In the genomic region with DNA sequence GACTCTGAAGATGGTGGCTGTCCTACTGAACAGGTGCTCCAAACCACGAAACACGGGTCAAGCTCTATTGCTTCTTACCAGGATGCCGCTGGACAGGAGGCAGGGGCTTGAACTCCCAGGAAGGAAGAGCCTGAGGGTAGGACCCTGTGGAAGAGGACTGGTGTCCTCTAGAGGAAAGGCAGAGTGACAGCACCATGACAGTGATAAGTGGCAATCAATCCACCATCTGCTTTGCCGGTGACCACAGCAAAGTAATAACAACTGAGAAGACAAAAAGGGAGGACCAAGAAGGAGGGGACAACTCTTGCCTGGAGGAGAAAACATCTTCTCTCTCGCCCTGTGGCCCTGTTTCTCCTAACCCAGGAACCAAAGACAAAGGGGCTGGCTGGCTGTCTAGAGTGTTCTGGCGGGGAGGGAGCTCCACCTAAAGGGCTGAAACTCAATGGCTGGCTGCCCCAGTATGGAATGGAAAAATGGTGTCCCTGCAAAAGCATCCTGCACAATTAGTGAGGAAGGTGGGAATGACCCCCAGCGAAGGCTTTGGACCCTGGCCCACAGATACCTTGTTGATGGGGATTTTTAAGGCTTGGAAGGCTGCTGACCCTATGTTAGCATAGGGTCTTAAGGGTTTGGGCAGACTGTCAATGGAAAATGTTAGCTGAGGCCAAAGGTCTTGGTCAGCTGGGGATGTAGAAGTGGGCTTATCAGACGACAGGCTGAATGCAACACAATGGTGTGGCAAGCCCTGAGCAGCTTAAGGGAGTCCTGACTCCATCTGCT, we compare ENCODE assay signal across 1 cellular context.
TF ChIP-seq lines count a peak whose summit lies in the region.

No MANE protein-coding gene starts in this region.

TF ChIP-seq in HepG2, 621 proteins besides CTCF, POLR2A, EP300 and RAD21 (continued from another document and continues in another):
- TF ChIP-seq, protein P1, sequence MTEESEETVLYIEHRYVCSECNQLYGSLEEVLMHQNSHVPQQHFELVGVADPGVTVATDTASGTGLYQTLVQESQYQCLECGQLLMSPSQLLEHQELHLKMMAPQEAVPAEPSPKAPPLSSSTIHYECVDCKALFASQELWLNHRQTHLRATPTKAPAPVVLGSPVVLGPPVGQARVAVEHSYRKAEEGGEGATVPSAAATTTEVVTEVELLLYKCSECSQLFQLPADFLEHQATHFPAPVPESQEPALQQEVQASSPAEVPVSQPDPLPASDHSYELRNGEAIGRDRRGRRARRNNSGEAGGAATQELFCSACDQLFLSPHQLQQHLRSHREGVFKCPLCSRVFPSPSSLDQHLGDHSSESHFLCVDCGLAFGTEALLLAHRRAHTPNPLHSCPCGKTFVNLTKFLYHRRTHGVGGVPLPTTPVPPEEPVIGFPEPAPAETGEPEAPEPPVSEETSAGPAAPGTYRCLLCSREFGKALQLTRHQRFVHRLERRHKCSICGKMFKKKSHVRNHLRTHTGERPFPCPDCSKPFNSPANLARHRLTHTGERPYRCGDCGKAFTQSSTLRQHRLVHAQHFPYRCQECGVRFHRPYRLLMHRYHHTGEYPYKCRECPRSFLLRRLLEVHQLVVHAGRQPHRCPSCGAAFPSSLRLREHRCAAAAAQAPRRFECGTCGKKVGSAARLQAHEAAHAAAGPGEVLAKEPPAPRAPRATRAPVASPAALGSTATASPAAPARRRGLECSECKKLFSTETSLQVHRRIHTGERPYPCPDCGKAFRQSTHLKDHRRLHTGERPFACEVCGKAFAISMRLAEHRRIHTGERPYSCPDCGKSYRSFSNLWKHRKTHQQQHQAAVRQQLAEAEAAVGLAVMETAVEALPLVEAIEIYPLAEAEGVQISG (CRISPR knock-in tag; IDR thresholded peaks at IDR 0.05) = no peak
- TF ChIP-seq ZSCAN30 (CRISPR knock-in tag; IDR thresholded peaks at IDR 0.05) = peak; percentile 97
- TF ChIP-seq, protein P2, sequence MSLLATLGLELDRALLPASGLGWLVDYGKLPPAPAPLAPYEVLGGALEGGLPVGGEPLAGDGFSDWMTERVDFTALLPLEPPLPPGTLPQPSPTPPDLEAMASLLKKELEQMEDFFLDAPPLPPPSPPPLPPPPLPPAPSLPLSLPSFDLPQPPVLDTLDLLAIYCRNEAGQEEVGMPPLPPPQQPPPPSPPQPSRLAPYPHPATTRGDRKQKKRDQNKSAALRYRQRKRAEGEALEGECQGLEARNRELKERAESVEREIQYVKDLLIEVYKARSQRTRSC (CRISPR knock-in tag; IDR thresholded peaks at IDR 0.05; ENCODE audit: low read depth) = no peak
- TF ChIP-seq SP140L (CRISPR knock-in tag; IDR thresholded peaks at IDR 0.05; ENCODE audit: borderline replicate concordance) = 0 out of 2 replicates have a peak, but pooled peaks have one; percentile 31
- TF ChIP-seq ZNF530 (CRISPR knock-in tag; IDR thresholded peaks at IDR 0.05; ENCODE audit: low read depth) = no peak
- TF ChIP-seq, protein P3, sequence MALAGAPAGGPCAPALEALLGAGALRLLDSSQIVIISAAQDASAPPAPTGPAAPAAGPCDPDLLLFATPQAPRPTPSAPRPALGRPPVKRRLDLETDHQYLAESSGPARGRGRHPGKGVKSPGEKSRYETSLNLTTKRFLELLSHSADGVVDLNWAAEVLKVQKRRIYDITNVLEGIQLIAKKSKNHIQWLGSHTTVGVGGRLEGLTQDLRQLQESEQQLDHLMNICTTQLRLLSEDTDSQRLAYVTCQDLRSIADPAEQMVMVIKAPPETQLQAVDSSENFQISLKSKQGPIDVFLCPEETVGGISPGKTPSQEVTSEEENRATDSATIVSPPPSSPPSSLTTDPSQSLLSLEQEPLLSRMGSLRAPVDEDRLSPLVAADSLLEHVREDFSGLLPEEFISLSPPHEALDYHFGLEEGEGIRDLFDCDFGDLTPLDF (CRISPR knock-in tag; IDR thresholded peaks at IDR 0.05) = no peak
- 0 out of 2 replicates have a peak, but pooled peaks have one; percentile 36 for TF ChIP-seq ZNF782 (CRISPR knock-in tag; IDR thresholded peaks at IDR 0.05; ENCODE audit: borderline replicate concordance)
- TF ChIP-seq NONO (IDR thresholded peaks at IDR 0.05) = no peak
- TF ChIP-seq NONO (CRISPR knock-in tag; conservative IDR thresholded peaks at IDR 0.05) = peak; percentile 69; the same call in 1 of the 2 replicates
- peak; percentile 31; the same call in 1 of the 2 replicates for TF ChIP-seq RXRB (CRISPR knock-in tag; IDR thresholded peaks at IDR 0.05; ENCODE audit: borderline replicate concordance)
- TF ChIP-seq ZNF337 (CRISPR knock-in tag; IDR thresholded peaks at IDR 0.05; ENCODE audit: borderline replicate concordance, low read depth) = no peak
- TF ChIP-seq POLR2AphosphoS2 (IDR thresholded peaks at IDR 0.05; ENCODE audit: low read depth, low read length) = no peak
- TF ChIP-seq, protein P4, sequence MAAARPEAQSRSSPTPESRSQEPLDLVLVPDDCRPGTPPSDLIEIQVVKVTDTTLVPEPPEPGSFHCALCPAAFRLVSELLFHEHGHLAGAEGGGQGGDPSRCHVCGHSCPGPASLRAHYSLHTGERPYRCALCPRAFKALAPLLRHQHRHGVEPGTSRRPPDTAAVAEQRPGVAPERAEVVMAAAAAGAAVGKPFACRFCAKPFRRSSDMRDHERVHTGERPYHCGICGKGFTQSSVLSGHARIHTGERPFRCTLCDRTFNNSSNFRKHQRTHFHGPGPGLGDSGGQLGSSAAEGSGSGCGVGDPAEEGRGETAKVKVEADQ (CRISPR knock-in tag; IDR thresholded peaks at IDR 0.05; ENCODE audit: borderline replicate concordance) = 0 out of 2 replicates have a peak, but pooled peaks have one; percentile 55
- peak; percentile 50; the same call in 1 of the 2 replicates for TF ChIP-seq KDM5B (CRISPR knock-in tag; IDR thresholded peaks at IDR 0.05; ENCODE audit: borderline replicate concordance)
- TF ChIP-seq TCF12 (IDR thresholded peaks at IDR 0.05) = no peak
- no peak for TF ChIP-seq TCF12 (CRISPR knock-in tag; IDR thresholded peaks at IDR 0.05)
- TF ChIP-seq, protein P5, sequence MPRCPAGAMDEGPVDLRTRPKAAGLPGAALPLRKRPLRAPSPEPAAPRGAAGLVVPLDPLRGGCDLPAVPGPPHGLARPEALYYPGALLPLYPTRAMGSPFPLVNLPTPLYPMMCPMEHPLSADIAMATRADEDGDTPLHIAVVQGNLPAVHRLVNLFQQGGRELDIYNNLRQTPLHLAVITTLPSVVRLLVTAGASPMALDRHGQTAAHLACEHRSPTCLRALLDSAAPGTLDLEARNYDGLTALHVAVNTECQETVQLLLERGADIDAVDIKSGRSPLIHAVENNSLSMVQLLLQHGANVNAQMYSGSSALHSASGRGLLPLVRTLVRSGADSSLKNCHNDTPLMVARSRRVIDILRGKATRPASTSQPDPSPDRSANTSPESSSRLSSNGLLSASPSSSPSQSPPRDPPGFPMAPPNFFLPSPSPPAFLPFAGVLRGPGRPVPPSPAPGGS (CRISPR knock-in tag; IDR thresholded peaks at IDR 0.05) = peak; percentile 52; the same call in 1 of the 2 replicates
- TF ChIP-seq ZSCAN31 (CRISPR knock-in tag; IDR thresholded peaks at IDR 0.05; ENCODE audit: low read depth) = peak; percentile 47; the same call in 1 of the 2 replicates
- TF ChIP-seq ZNF329 (CRISPR knock-in tag; IDR thresholded peaks at IDR 0.05; ENCODE audit: low read depth) = 0 out of 2 replicates have a peak, but pooled peaks have one; percentile 61
- TF ChIP-seq, protein P6, sequence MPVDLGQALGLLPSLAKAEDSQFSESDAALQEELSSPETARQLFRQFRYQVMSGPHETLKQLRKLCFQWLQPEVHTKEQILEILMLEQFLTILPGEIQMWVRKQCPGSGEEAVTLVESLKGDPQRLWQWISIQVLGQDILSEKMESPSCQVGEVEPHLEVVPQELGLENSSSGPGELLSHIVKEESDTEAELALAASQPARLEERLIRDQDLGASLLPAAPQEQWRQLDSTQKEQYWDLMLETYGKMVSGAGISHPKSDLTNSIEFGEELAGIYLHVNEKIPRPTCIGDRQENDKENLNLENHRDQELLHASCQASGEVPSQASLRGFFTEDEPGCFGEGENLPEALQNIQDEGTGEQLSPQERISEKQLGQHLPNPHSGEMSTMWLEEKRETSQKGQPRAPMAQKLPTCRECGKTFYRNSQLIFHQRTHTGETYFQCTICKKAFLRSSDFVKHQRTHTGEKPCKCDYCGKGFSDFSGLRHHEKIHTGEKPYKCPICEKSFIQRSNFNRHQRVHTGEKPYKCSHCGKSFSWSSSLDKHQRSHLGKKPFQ (CRISPR knock-in tag; IDR thresholded peaks at IDR 0.05; ENCODE audit: insufficient replicate concordance) = no peak
- TF ChIP-seq, protein P7, sequence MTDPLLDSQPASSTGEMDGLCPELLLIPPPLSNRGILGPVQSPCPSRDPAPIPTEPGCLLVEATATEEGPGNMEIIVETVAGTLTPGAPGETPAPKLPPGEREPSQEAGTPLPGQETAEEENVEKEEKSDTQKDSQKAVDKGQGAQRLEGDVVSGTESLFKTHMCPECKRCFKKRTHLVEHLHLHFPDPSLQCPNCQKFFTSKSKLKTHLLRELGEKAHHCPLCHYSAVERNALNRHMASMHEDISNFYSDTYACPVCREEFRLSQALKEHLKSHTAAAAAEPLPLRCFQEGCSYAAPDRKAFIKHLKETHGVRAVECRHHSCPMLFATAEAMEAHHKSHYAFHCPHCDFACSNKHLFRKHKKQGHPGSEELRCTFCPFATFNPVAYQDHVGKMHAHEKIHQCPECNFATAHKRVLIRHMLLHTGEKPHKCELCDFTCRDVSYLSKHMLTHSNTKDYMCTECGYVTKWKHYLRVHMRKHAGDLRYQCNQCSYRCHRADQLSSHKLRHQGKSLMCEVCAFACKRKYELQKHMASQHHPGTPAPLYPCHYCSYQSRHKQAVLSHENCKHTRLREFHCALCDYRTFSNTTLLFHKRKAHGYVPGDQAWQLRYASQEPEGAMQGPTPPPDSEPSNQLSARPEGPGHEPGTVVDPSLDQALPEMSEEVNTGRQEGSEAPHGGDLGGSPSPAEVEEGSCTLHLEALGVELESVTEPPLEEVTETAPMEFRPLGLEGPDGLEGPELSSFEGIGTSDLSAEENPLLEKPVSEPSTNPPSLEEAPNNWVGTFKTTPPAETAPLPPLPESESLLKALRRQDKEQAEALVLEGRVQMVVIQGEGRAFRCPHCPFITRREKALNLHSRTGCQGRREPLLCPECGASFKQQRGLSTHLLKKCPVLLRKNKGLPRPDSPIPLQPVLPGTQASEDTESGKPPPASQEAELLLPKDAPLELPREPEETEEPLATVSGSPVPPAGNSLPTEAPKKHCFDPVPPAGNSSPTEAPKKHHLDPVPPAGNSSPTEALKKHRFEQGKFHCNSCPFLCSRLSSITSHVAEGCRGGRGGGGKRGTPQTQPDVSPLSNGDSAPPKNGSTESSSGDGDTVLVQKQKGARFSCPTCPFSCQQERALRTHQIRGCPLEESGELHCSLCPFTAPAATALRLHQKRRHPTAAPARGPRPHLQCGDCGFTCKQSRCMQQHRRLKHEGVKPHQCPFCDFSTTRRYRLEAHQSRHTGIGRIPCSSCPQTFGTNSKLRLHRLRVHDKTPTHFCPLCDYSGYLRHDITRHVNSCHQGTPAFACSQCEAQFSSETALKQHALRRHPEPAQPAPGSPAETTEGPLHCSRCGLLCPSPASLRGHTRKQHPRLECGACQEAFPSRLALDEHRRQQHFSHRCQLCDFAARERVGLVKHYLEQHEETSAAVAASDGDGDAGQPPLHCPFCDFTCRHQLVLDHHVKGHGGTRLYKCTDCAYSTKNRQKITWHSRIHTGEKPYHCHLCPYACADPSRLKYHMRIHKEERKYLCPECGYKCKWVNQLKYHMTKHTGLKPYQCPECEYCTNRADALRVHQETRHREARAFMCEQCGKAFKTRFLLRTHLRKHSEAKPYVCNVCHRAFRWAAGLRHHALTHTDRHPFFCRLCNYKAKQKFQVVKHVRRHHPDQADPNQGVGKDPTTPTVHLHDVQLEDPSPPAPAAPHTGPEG (CRISPR knock-in tag; IDR thresholded peaks at IDR 0.05) = 0 out of 2 replicates have a peak, but pooled peaks have one; percentile 20
- no peak for TF ChIP-seq KLF9 (CRISPR knock-in tag; IDR thresholded peaks at IDR 0.05; ENCODE audit: low read depth)
- no peak for TF ChIP-seq HOXA9 (CRISPR knock-in tag; IDR thresholded peaks at IDR 0.05; ENCODE audit: borderline replicate concordance)
- TF ChIP-seq TARDBP (CRISPR knock-in tag; IDR thresholded peaks at IDR 0.05) = 0 out of 2 replicates have a peak, but pooled peaks have one; percentile 2
- TF ChIP-seq SOX6 (IDR thresholded peaks at IDR 0.05) = no peak
- peak; percentile 62 for TF ChIP-seq SOX6 (CRISPR knock-in tag; IDR thresholded peaks at IDR 0.05)
- peak; percentile 53; the same call in 1 of the 2 replicates for TF ChIP-seq NR2F6 (IDR thresholded peaks at IDR 0.05)
- peak; percentile 29 for TF ChIP-seq NR2F6 (CRISPR knock-in tag; IDR thresholded peaks at IDR 0.05)
- TF ChIP-seq TBL1XR1 (IDR thresholded peaks at IDR 0.05; ENCODE audit: borderline replicate concordance, low read length, partially characterized antibody) = peak; percentile 35
- no peak for TF ChIP-seq ZNF878 (CRISPR knock-in tag; IDR thresholded peaks at IDR 0.05)
- TF ChIP-seq, protein P8, sequence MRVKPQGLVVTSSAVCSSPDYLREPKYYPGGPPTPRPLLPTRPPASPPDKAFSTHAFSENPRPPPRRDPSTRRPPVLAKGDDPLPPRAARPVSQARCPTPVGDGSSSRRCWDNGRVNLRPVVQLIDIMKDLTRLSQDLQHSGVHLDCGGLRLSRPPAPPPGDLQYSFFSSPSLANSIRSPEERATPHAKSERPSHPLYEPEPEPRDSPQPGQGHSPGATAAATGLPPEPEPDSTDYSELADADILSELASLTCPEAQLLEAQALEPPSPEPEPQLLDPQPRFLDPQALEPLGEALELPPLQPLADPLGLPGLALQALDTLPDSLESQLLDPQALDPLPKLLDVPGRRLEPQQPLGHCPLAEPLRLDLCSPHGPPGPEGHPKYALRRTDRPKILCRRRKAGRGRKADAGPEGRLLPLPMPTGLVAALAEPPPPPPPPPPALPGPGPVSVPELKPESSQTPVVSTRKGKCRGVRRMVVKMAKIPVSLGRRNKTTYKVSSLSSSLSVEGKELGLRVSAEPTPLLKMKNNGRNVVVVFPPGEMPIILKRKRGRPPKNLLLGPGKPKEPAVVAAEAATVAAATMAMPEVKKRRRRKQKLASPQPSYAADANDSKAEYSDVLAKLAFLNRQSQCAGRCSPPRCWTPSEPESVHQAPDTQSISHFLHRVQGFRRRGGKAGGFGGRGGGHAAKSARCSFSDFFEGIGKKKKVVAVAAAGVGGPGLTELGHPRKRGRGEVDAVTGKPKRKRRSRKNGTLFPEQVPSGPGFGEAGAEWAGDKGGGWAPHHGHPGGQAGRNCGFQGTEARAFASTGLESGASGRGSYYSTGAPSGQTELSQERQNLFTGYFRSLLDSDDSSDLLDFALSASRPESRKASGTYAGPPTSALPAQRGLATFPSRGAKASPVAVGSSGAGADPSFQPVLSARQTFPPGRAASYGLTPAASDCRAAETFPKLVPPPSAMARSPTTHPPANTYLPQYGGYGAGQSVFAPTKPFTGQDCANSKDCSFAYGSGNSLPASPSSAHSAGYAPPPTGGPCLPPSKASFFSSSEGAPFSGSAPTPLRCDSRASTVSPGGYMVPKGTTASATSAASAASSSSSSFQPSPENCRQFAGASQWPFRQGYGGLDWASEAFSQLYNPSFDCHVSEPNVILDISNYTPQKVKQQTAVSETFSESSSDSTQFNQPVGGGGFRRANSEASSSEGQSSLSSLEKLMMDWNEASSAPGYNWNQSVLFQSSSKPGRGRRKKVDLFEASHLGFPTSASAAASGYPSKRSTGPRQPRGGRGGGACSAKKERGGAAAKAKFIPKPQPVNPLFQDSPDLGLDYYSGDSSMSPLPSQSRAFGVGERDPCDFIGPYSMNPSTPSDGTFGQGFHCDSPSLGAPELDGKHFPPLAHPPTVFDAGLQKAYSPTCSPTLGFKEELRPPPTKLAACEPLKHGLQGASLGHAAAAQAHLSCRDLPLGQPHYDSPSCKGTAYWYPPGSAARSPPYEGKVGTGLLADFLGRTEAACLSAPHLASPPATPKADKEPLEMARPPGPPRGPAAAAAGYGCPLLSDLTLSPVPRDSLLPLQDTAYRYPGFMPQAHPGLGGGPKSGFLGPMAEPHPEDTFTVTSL (CRISPR knock-in tag; IDR thresholded peaks at IDR 0.05; ENCODE audit: borderline replicate concordance) = no peak; the same call in 1 of the 2 replicates
- peak; percentile 59 for TF ChIP-seq SALL1 (CRISPR knock-in tag; IDR thresholded peaks at IDR 0.05)
